1 cellular context compared by ENCODE assay signal in the genomic region with DNA sequence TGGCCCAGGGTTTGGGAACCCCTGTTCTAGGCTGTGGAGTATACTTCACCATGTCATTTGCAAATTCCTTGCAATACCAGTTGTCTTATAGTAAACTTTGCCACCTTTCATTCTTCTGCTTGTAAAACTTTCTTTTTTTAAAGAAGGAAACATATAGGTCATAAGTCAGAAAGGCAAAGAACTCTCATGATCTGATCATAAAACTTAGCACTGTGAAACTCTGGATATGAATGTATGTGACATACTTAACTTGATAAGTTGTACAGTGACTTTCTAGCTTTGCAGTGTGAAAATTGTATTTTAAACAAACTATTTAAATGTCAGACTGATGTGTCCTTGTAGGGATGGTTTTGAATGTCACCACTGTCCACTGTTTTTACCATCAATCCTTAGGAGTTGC.
TF ChIP-seq lines count a peak whose summit lies in the region.

No MANE protein-coding gene starts in this region.

TF ChIP-seq in K562, 482 proteins besides CTCF, POLR2A, EP300 and RAD21:
- TF ChIP-seq NUFIP1 (IDR thresholded peaks at IDR 0.05; ENCODE audit: partially characterized antibody) (no peak), MEF2A (IDR thresholded peaks at IDR 0.05; ENCODE audit: control insufficient read depth, low read depth, low read length) (no peak), SRF (CRISPR knock-in tag; IDR thresholded peaks at IDR 0.05) (no peak), SMC3 (conservative IDR thresholded peaks at IDR 0.05; ENCODE audit: insufficient read depth, low read depth, low read length) (no peak), MED1 (CRISPR knock-in tag; IDR thresholded peaks at IDR 0.05; ENCODE audit: borderline replicate concordance) (no peak), TCF7 (IDR thresholded peaks at IDR 0.05; ENCODE audit: borderline replicate concordance) (no peak), CCNT2 (IDR thresholded peaks at IDR 0.05; ENCODE audit: borderline replicate concordance, extremely low read depth, insufficient read length, low read depth, low read length) (no peak), NEUROD1 (IDR thresholded peaks at IDR 0.05; ENCODE audit: borderline replicate concordance, low read depth, low read length, partially characterized antibody) (no peak), POLR3G (IDR thresholded peaks at IDR 0.05; ENCODE audit: extremely low read depth, insufficient read length, insufficient replicate concordance) (no peak), POU5F1 (IDR thresholded peaks at IDR 0.05; ENCODE audit: borderline replicate concordance, low read depth, low read length, partially characterized antibody) (no peak), BRCA1 (IDR thresholded peaks at IDR 0.05) (no peak), BRCA1 (CRISPR knock-in tag; IDR thresholded peaks at IDR 0.05) (no peak), ZBTB8A (IDR thresholded peaks at IDR 0.05; ENCODE audit: partially characterized antibody) (no peak), SMARCA5 (IDR thresholded peaks at IDR 0.05) (no peak), DIDO1 (tag; IDR thresholded peaks at IDR 0.05; ENCODE audit: low read depth) (no peak)
- TF ChIP-seq, protein P1, sequence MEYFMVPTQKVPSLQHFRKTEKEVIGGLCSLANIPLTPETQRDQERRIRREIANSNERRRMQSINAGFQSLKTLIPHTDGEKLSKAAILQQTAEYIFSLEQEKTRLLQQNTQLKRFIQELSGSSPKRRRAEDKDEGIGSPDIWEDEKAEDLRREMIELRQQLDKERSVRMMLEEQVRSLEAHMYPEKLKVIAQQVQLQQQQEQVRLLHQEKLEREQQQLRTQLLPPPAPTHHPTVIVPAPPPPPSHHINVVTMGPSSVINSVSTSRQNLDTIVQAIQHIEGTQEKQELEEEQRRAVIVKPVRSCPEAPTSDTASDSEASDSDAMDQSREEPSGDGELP (CRISPR knock-in tag; IDR thresholded peaks at IDR 0.05; ENCODE audit: borderline replicate concordance) = no peak
- TF ChIP-seq, protein P2, sequence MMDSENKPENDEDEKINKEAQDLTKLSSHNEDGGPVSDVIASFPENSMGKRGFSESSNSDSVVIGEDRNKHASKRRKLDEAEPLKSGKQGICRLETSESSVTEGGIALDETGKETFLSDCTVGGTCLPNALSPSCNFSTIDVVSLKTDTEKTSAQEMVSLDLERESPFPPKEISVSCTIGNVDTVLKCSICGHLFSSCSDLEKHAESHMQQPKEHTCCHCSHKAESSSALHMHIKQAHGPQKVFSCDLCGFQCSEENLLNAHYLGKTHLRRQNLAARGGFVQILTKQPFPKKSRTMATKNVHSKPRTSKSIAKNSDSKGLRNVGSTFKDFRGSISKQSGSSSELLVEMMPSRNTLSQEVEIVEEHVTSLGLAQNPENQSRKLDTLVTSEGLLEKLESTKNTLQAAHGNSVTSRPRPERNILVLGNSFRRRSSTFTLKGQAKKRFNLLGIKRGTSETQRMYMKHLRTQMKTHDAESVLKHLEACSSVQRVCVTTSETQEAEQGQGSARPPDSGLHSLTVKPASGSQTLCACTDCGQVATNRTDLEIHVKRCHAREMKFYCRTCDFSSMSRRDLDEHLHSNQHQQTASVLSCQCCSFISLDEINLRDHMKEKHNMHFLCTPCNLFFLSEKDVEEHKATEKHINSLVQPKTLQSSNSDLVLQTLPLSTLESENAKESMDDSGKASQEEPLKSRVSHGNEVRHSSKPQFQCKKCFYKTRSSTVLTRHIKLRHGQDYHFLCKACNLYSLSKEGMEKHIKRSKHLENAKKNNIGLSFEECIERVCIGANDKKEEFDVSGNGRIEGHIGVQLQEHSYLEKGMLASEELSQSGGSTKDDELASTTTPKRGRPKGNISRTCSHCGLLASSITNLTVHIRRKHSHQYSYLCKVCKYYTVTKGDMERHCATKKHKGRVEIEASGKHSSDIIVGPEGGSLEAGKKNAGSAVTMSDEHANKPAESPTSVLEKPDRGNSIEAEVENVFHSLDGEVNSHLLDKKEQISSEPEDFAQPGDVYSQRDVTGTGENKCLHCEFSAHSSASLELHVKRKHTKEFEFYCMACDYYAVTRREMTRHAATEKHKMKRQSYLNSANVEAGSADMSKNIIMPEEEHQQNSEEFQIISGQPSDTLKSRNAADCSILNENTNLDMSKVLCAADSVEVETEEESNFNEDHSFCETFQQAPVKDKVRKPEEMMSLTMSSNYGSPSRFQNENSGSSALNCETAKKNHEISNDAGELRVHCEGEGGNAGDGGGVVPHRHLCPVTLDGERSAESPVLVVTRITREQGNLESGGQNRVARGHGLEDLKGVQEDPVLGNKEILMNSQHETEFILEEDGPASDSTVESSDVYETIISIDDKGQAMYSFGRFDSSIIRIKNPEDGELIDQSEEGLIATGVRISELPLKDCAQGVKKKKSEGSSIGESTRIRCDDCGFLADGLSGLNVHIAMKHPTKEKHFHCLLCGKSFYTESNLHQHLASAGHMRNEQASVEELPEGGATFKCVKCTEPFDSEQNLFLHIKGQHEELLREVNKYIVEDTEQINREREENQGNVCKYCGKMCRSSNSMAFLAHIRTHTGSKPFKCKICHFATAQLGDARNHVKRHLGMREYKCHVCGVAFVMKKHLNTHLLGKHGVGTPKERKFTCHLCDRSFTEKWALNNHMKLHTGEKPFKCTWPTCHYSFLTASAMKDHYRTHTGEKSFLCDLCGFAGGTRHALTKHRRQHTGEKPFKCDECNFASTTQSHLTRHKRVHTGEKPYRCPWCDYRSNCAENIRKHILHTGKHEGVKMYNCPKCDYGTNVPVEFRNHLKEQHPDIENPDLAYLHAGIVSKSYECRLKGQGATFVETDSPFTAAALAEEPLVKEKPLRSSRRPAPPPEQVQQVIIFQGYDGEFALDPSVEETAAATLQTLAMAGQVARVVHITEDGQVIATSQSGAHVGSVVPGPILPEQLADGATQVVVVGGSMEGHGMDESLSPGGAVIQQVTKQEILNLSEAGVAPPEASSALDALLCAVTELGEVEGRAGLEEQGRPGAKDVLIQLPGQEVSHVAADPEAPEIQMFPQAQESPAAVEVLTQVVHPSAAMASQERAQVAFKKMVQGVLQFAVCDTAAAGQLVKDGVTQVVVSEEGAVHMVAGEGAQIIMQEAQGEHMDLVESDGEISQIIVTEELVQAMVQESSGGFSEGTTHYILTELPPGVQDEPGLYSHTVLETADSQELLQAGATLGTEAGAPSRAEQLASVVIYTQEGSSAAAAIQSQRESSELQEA (IDR thresholded peaks at IDR 0.05; ENCODE audit: low read depth) = no peak
- TF ChIP-seq, protein P3, sequence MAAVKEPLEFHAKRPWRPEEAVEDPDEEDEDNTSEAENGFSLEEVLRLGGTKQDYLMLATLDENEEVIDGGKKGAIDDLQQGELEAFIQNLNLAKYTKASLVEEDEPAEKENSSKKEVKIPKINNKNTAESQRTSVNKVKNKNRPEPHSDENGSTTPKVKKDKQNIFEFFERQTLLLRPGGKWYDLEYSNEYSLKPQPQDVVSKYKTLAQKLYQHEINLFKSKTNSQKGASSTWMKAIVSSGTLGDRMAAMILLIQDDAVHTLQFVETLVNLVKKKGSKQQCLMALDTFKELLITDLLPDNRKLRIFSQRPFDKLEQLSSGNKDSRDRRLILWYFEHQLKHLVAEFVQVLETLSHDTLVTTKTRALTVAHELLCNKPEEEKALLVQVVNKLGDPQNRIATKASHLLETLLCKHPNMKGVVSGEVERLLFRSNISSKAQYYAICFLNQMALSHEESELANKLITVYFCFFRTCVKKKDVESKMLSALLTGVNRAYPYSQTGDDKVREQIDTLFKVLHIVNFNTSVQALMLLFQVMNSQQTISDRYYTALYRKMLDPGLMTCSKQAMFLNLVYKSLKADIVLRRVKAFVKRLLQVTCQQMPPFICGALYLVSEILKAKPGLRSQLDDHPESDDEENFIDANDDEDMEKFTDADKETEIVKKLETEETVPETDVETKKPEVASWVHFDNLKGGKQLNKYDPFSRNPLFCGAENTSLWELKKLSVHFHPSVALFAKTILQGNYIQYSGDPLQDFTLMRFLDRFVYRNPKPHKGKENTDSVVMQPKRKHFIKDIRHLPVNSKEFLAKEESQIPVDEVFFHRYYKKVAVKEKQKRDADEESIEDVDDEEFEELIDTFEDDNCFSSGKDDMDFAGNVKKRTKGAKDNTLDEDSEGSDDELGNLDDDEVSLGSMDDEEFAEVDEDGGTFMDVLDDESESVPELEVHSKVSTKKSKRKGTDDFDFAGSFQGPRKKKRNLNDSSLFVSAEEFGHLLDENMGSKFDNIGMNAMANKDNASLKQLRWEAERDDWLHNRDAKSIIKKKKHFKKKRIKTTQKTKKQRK (IDR thresholded peaks at IDR 0.05; ENCODE audit: borderline replicate concordance, low read depth, low read length) = no peak
- TF ChIP-seq, protein P4, sequence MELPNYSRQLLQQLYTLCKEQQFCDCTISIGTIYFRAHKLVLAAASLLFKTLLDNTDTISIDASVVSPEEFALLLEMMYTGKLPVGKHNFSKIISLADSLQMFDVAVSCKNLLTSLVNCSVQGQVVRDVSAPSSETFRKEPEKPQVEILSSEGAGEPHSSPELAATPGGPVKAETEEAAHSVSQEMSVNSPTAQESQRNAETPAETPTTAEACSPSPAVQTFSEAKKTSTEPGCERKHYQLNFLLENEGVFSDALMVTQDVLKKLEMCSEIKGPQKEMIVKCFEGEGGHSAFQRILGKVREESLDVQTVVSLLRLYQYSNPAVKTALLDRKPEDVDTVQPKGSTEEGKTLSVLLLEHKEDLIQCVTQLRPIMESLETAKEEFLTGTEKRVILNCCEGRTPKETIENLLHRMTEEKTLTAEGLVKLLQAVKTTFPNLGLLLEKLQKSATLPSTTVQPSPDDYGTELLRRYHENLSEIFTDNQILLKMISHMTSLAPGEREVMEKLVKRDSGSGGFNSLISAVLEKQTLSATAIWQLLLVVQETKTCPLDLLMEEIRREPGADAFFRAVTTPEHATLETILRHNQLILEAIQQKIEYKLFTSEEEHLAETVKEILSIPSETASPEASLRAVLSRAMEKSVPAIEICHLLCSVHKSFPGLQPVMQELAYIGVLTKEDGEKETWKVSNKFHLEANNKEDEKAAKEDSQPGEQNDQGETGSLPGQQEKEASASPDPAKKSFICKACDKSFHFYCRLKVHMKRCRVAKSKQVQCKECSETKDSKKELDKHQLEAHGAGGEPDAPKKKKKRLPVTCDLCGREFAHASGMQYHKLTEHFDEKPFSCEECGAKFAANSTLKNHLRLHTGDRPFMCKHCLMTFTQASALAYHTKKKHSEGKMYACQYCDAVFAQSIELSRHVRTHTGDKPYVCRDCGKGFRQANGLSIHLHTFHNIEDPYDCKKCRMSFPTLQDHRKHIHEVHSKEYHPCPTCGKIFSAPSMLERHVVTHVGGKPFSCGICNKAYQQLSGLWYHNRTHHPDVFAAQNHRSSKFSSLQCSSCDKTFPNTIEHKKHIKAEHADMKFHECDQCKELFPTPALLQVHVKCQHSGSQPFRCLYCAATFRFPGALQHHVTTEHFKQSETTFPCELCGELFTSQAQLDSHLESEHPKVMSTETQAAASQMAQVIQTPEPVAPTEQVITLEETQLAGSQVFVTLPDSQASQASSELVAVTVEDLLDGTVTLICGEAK (IDR thresholded peaks at IDR 0.05) = no peak
- TF ChIP-seq, protein P4 (CRISPR knock-in tag; IDR thresholded peaks at IDR 0.05) = no peak
- TF ChIP-seq, protein P5, sequence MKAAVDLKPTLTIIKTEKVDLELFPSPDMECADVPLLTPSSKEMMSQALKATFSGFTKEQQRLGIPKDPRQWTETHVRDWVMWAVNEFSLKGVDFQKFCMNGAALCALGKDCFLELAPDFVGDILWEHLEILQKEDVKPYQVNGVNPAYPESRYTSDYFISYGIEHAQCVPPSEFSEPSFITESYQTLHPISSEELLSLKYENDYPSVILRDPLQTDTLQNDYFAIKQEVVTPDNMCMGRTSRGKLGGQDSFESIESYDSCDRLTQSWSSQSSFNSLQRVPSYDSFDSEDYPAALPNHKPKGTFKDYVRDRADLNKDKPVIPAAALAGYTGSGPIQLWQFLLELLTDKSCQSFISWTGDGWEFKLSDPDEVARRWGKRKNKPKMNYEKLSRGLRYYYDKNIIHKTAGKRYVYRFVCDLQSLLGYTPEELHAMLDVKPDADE (conservative IDR thresholded peaks at IDR 0.05; ENCODE audit: control insufficient read depth, low read depth, low read length) = no peak
